In genomic region chrX:80708781-80709180, GRCh38 we compare ENCODE assay signal across 10 cellular contexts.
"Had no signal": no experiment of that assay in that cellular context is flagged by ENCODE, and none has a peak within 500 bp of the region (broad histone marks: within the 10 kb centered on the region; RNA-seq: fewer than 3 reads in every experiment).

No MANE protein-coding gene starts in this region.

- H3K4me3 Mint-ChIP-seq: GM23338, H9, HFFc6 had no signal

- H3K9me3 Mint-ChIP-seq: HFFc6 had no signal

- H3K4me2 ChIP-seq: GM23338 had no signal

- H3K27ac Mint-ChIP-seq: GM23338, H9, HFFc6 had no signal

- H3K4me3 ChIP-seq: GM23248, GM23338, HAP-1 had no signal

- FAIRE-seq: H1, H54 had no signal

- H3K36me3 ChIP-seq: HAP-1 had no signal

- H2AFZ ChIP-seq: GM23248, GM23338 had no signal

- DNase-seq: GM23248, GOT3, H7, H9, HCEC 1CT, HFFc6 had no signal

- H3K9ac ChIP-seq: GM23248 had no signal

- H3K27ac ChIP-seq: GM23248 had no signal

- H3K9me3 ChIP-seq: HAP-1 had no signal
